Comparison of ENCODE assay signal across 8 cellular contexts in genomic region chr11:45145421-45146071, GRCh38. TPM values are rescaled to one million over a fixed set of nuclear protein-coding genes. Genes with fewer than 3 reads are reported as not detected.
DNase-seq lines count a peak whose midpoint lies in the region; ATAC-seq, FAIRE-seq and TF ChIP-seq lines count a peak whose summit lies in the region.

No MANE protein-coding gene starts in this region.

- peaks cover 59% of the 10 kb centered on the region for H3K27me3 Mint-ChIP-seq in neural crest cell (ENCODE audit: low read depth)

- FAIRE-seq in frontal cortex (lab: Jason Lieb, UNC), result no peak

- H3K9me3 Mint-ChIP-seq in neural crest cell, result peaks cover 6% of the 10 kb centered on the region

- H3K4me3 ChIP-seq in WERI-Rb-1 (ENCODE audit: low read depth, low read length), result peak overlapping the region; percentile 68

- peaks cover 4% of the 10 kb centered on the region for H3K9me3 ChIP-seq in WERI-Rb-1 (ENCODE audit: severe bottlenecking)

- H3K4me3 Mint-ChIP-seq in neural crest cell, result peak overlapping the region; percentile 94

- peaks cover 30% of the 10 kb centered on the region for H3K4me1 Mint-ChIP-seq in neural crest cell

- no peak for TF ChIP-seq CTCF in WERI-Rb-1 (IDR thresholded peaks at IDR 0.05; ENCODE audit: low read depth, low read length)
- no peak for TF ChIP-seq CTCF in neural crest cell (conservative IDR thresholded peaks at IDR 0.05)

- H3K36me3 Mint-ChIP-seq in neural crest cell (ENCODE audit: low read depth), result peaks cover 4% of the 10 kb centered on the region

- H3K27ac ChIP-seq in WERI-Rb-1, result no peak overlapping the region

- DNase-seq in activated CD4-positive, CD25-positive, alpha-beta regulatory T cell treated with anti-CD3 and anti-CD28 coated beads, Interleukin-2, amount 50 U/mL, for 72 hours, result peak; percentile 29
- DNase-seq in activated CD4-positive, CD25-positive, alpha-beta regulatory T cell (lab: John Stamatoyannopoulos, UW), result no peak
- DNase-seq in WERI-Rb-1 (no peak), fibroblast of peridontal ligament (ENCODE audit: extremely low read depth) (peak; percentile 44), neural crest cell (ENCODE audit: low read depth, low spot score) (no peak), SIG-M5 treated with dmso at 0.1 percent for 504 hours (lab: John Stamatoyannopoulos, UW; ENCODE audit: unreplicated experiment) (no peak), frontal cortex (ENCODE audit: low spot score in 2 of 2) (no peak)

- peak overlapping the region; percentile 83 for H3K27ac Mint-ChIP-seq in neural crest cell (ENCODE audit: unreplicated experiment)

- no peaks in the 10 kb centered on the region for H3K36me3 ChIP-seq in WERI-Rb-1

- H3K27me3 ChIP-seq in WERI-Rb-1 (ENCODE audit: insufficient read depth, low read depth, severe bottlenecking), result peaks cover 3% of the 10 kb centered on the region

- no peak for ATAC-seq in GM21825 (IDR thresholded peaks at IDR 0.05; ENCODE audit: unreplicated experiment)

RNA-seq across cellular contexts. Expression of gene PRDM11, which starts 0.9 kb away (rescaled TPM):
- total RNA-seq in neural crest cell (13.1 and 15.2 TPM in 2 replicates), frontal cortex (6.9 TPM)

Comparison
In these comparisons a context has a peak if more than half of its experiments do, and no peak if none do; other contexts are left out.
1. DNase-seq: peak in activated CD4-positive, CD25-positive, alpha-beta regulatory T cell treated with anti-CD3 and anti-CD28 coated beads, Interleukin-2, amount 50 U/mL, for 72 hours (single experiment) and fibroblast of peridontal ligament (single experiment); none in activated CD4-positive, CD25-positive, alpha-beta regulatory T cell (0 of 4), WERI-Rb-1 (single experiment), neural crest cell (single experiment), SIG-M5 treated with dmso at 0.1 percent for 504 hours (single experiment) and frontal cortex (0 of 2).